Comparison of ENCODE assay signal across 23 cellular contexts in genomic region chr3:31841515-31841914, GRCh38.
"Had no signal": no experiment of that assay in that cellular context is flagged by ENCODE, and none has a peak within 500 bp of the region (broad histone marks: within the 10 kb centered on the region; RNA-seq: fewer than 3 reads in every experiment).

No MANE protein-coding gene starts in this region.

- H3K36me3 ChIP-seq: Peyer's patch, SJCRH30, WERI-Rb-1 had no signal

- H3K9me3 ChIP-seq: Peyer's patch, SJCRH30, SK-N-SH had no signal

- H3K4me3 Mint-ChIP-seq: activated CD8-positive, alpha-beta memory T cell treated with anti-CD3 and anti-CD28 coated beads, Interleukin-2, amount 10 ng/mL, durations not matched to agents 7 days and 5 days; activated naive CD4-positive, alpha-beta T cell treated with anti-CD3 and anti-CD28 coated beads, Interleukin-2, amount 50 U/mL, for 24 hours; activated T-cell treated with anti-CD3 and anti-CD28 coated beads, Interleukin-2, amount 50 U/mL, for 24 hours; activated T-helper 1 cell treated with anti-CD3 and anti-CD28 coated beads, Interleukin-12 subunit alpha, Interleukin-12 subunit beta, Interleukin-2, Interleukin-4 antibody, amounts not matched to agents 30 ng/mL and 10 ng/mL and 1 ng/mL, durations not matched to agents 14 hours and 24 hours and 36 hours; brain had no signal

- H3K4me3 ChIP-seq: Peyer's patch, SJCRH30 had no signal

- DNase-seq: activated CD4-positive, alpha-beta T cell treated with anti-CD3 and anti-CD28 coated beads for 48 hours; activated CD4-positive, alpha-beta T cell treated with anti-CD3 and anti-CD28 coated beads, Interleukin-2, amount 50 U/mL, for 4 hours; activated CD8-positive, alpha-beta memory T cell treated with anti-CD3 and anti-CD28 coated beads, Interleukin-2, amount 10 ng/mL, durations not matched to agents 7 days and 5 days; activated effector memory CD4-positive, alpha-beta T cell treated with Interleukin-2 at 50 U/mL for 16 hours; activated naive CD4-positive, alpha-beta T cell; activated T-cell treated with anti-CD3 and anti-CD28 coated beads, Interleukin-2, amount 50 U/mL, for 24 hours; aorta; MM.1S; NCI-H1105 treated with DMSO at 0.1 percent for 48 hours; NCI-H1436 treated with DMSO at 0.1 percent for 48 hours; NCI-H187; NCI-H2081; NCI-H446; NCI-H524; Peyer's patch; Right ventricle myocardium superior; SJCRH30; SK-N-SH; WERI-Rb-1 had no signal

- H3K27me3 ChIP-seq: Peyer's patch, SJCRH30 had no signal

- H3K9me3 Mint-ChIP-seq: activated naive CD4-positive, alpha-beta T cell treated with anti-CD3 and anti-CD28 coated beads, Interleukin-2, amount 50 U/mL, for 24 hours; activated T-cell treated with anti-CD3 and anti-CD28 coated beads, Interleukin-2, amount 50 U/mL, for 24 hours; activated T-helper 1 cell treated with anti-CD3 and anti-CD28 coated beads, Interleukin-12 subunit alpha, Interleukin-12 subunit beta, Interleukin-2, Interleukin-4 antibody, amounts not matched to agents 30 ng/mL and 10 ng/mL and 1 ng/mL, durations not matched to agents 14 hours and 24 hours and 36 hours had no signal

- H3K36me3 Mint-ChIP-seq: activated CD8-positive, alpha-beta memory T cell treated with anti-CD3 and anti-CD28 coated beads, Interleukin-2, amount 10 ng/mL, durations not matched to agents 7 days and 5 days; activated naive CD4-positive, alpha-beta T cell treated with anti-CD3 and anti-CD28 coated beads, Interleukin-2, amount 50 U/mL, for 24 hours; brain had no signal

- ATAC-seq: activated CD4-positive, CD25-positive, alpha-beta regulatory T cell treated with anti-CD3 and anti-CD28 coated beads, Interleukin-2, amount 50 U/mL, for 24 hours; activated CD8-positive, alpha-beta memory T cell treated with anti-CD3 and anti-CD28 coated beads, Interleukin-2, amount 10 ng/mL, durations not matched to agents 7 days and 5 days had no signal

- H3K27me3 Mint-ChIP-seq: activated naive CD4-positive, alpha-beta T cell treated with anti-CD3 and anti-CD28 coated beads, Interleukin-2, amount 50 U/mL, for 24 hours had no signal

- H3K4me1 ChIP-seq: Peyer's patch, SJCRH30 had no signal

- H3K27ac Mint-ChIP-seq: activated CD8-positive, alpha-beta memory T cell treated with anti-CD3 and anti-CD28 coated beads, Interleukin-2, amount 10 ng/mL, durations not matched to agents 7 days and 5 days; activated naive CD4-positive, alpha-beta T cell treated with anti-CD3 and anti-CD28 coated beads, Interleukin-2, amount 50 U/mL, for 24 hours; activated T-cell treated with anti-CD3 and anti-CD28 coated beads, Interleukin-2, amount 50 U/mL, for 24 hours; activated T-helper 1 cell treated with anti-CD3 and anti-CD28 coated beads, Interleukin-12 subunit alpha, Interleukin-12 subunit beta, Interleukin-2, Interleukin-4 antibody, amounts not matched to agents 30 ng/mL and 10 ng/mL and 1 ng/mL, durations not matched to agents 14 hours and 24 hours and 36 hours; brain had no signal

- H3K27ac ChIP-seq: Peyer's patch, SJCRH30, WERI-Rb-1 had no signal

- H3K4me2 ChIP-seq: SK-N-SH had no signal

- H3K4me1 Mint-ChIP-seq: activated CD8-positive, alpha-beta memory T cell treated with anti-CD3 and anti-CD28 coated beads, Interleukin-2, amount 10 ng/mL, durations not matched to agents 7 days and 5 days; activated naive CD4-positive, alpha-beta T cell treated with anti-CD3 and anti-CD28 coated beads, Interleukin-2, amount 50 U/mL, for 24 hours had no signal
